Comparison of ENCODE assay signal across 8 cellular contexts in genomic region chr17:15398736-15399331, GRCh38. TPM values are rescaled to one million over a fixed set of nuclear protein-coding genes. Genes with fewer than 3 reads are reported as not detected.
DNase-seq lines count a peak whose midpoint lies in the region; ATAC-seq and TF ChIP-seq lines count a peak whose summit lies in the region.
"Had no signal": no experiment of that assay in that cellular context is flagged by ENCODE, and none has a peak within 500 bp of the region (broad histone marks: within the 10 kb centered on the region; RNA-seq: fewer than 3 reads in every experiment).

No MANE protein-coding gene starts in this region.

- DNase-seq in LHCN-M2 (ENCODE audit: low read depth) = peak; percentile 60
- peak; percentile 61 for DNase-seq in mammary epithelial cell
- peak; percentile 98 for DNase-seq in islet precursor cell
- DNase-seq in superior temporal gyrus (ENCODE audit: extremely low spot score) = peak; percentile 45
- no peak for DNase-seq in activated T-cell treated with anti-CD3 and anti-CD28 coated beads, Interleukin-2, amount 50 U/mL, for 72 hours
- no peak for DNase-seq in Caco-2
- no peak for DNase-seq in stimulated activated naive CD4-positive, alpha-beta T cell (lab: John Stamatoyannopoulos, UW)

- no peaks in the 10 kb centered on the region for H3K79me2 ChIP-seq in mammary epithelial cell (ENCODE audit: insufficient read depth, low read length)

- TF ChIP-seq CTCF in mammary epithelial cell (conservative IDR thresholded peaks at IDR 0.05 in 1 of 2, IDR thresholded peaks at IDR 0.05 in 1 of 2; ENCODE audit: extremely low read depth in 1 of 2, insufficient read depth in 1 of 2, low read depth in 1 of 2, low read length in 2 of 2) (no peak), Caco-2 (IDR thresholded peaks at IDR 0.05; ENCODE audit: insufficient read depth in 1 of 2, low read depth in 1 of 2, low read length in 1 of 2, severe bottlenecking in 1 of 2, unreplicated experiment in 1 of 2) (no peak)

- POLR2A ChIA-PET in Caco-2 (lab: Charles Lee) = no interaction called here

- intact Hi-C loops in mammary epithelial cell (cut with micrococcal nuclease) (no loop called here), Caco-2 (cut with micrococcal nuclease; ENCODE audit: unreplicated experiment) (no loop called here)

- BruUV-seq in mammary epithelial cell (replicated peaks; lab: Mats Ljungman, UMichigan) = no TSS peak
- no TSS peak for BruUV-seq in Caco-2 (replicated peaks; lab: Mats Ljungman, UMichigan)

- CTCF ChIA-PET in mammary epithelial cell (lab: Charles Lee; ENCODE audit: low non-redundant PET) (interaction anchor here (0.6 kb wide), 1 partner anchor 20 kb away, joined by 3 read pairs; no protein-coding TSS in a partner anchor), Caco-2 (lab: Charles Lee) (no interaction called here)

- H3K4me2 ChIP-seq in mammary epithelial cell (ENCODE audit: insufficient read depth, low read depth, low read length) = peak overlapping the region; percentile 28

- no peak overlapping the region for H3K27ac ChIP-seq in mammary epithelial cell (ENCODE audit: insufficient read depth, low read depth, low read length)
- H3K27ac ChIP-seq: epithelial cell of prostate had no signal

- WGBS in mammary epithelial cell (ENCODE audit: low coverage, missing lambda C conversion rate) = 17% methylated on average over 5 of the region's 5 CpGs

- in situ Hi-C loops in mammary epithelial cell (cut with MboI; ENCODE audit: low sequenced_read_pairs in 2 of 2) = no loop called here

- dilution Hi-C loops in mammary epithelial cell (cut with HindIII; ENCODE audit: low sequenced_read_pairs) = no loop called here

- H3K4me1 ChIP-seq in mammary epithelial cell (ENCODE audit: insufficient read depth, low read length) = peaks cover 21% of the 10 kb centered on the region
- no peaks in the 10 kb centered on the region for H3K4me1 ChIP-seq in Caco-2

- H4K20me1 ChIP-seq in mammary epithelial cell (ENCODE audit: insufficient read depth, low read length) = no peaks in the 10 kb centered on the region

- no peaks in the 10 kb centered on the region for H3K9me3 Mint-ChIP-seq in activated T-cell treated with anti-CD3 and anti-CD28 coated beads, Interleukin-2, amount 50 U/mL, for 72 hours
- no peaks in the 10 kb centered on the region for H3K9me3 Mint-ChIP-seq in Caco-2 (ENCODE audit: unreplicated experiment)

- H3K9me3 ChIP-seq in mammary epithelial cell (replicated peaks; ENCODE audit: insufficient read depth, low read length) (no peaks in the 10 kb centered on the region), Caco-2 (no peaks in the 10 kb centered on the region)

- no peaks in the 10 kb centered on the region for H3K36me3 ChIP-seq in mammary epithelial cell (ENCODE audit: insufficient read depth, low read length)
- no peaks in the 10 kb centered on the region for H3K36me3 ChIP-seq in Caco-2 (ENCODE audit: control insufficient read depth, insufficient read depth, low read length)

- H3K27me3 ChIP-seq in mammary epithelial cell (ENCODE audit: insufficient read depth, low read length) = no peaks in the 10 kb centered on the region
- H3K27me3 ChIP-seq in Caco-2 (replicated peaks; ENCODE audit: control insufficient read depth, insufficient read depth, low read length) = no peaks in the 10 kb centered on the region

- H3K27ac Mint-ChIP-seq in activated T-cell treated with anti-CD3 and anti-CD28 coated beads, Interleukin-2, amount 50 U/mL, for 72 hours = no peak overlapping the region
- H3K27ac Mint-ChIP-seq in Caco-2 (ENCODE audit: unreplicated experiment) = no peak overlapping the region

- no peak overlapping the region for H3K4me3 Mint-ChIP-seq in activated T-cell treated with anti-CD3 and anti-CD28 coated beads, Interleukin-2, amount 50 U/mL, for 72 hours
- no peak overlapping the region for H3K4me3 Mint-ChIP-seq in Caco-2 (ENCODE audit: unreplicated experiment)

- peak overlapping the region; percentile 84 for H2AFZ ChIP-seq in mammary epithelial cell (ENCODE audit: low read depth, low read length)

- H3K36me3 Mint-ChIP-seq in activated T-cell treated with anti-CD3 and anti-CD28 coated beads, Interleukin-2, amount 50 U/mL, for 72 hours (ENCODE audit: insufficient read depth in 2 of 2) = no peaks in the 10 kb centered on the region
- H3K36me3 Mint-ChIP-seq in Caco-2 (ENCODE audit: insufficient read depth, unreplicated experiment) = no peaks in the 10 kb centered on the region

- no peak overlapping the region for H3K4me3 ChIP-seq in mammary epithelial cell (replicated peaks in 1 of 3; ENCODE audit: insufficient read depth in 1 of 3, low read depth in 2 of 3, low read length in 3 of 3)
- H3K4me3 ChIP-seq in Caco-2 (ENCODE audit: low read depth, low read length) = no peak overlapping the region

- ATAC-seq in activated T-cell treated with anti-CD3 and anti-CD28 coated beads, Interleukin-2, amount 50 U/mL, for 72 hours (replicated peaks in 1 of 2) = no peak

- peaks cover 22% of the 10 kb centered on the region for H3K27me3 Mint-ChIP-seq in activated T-cell treated with anti-CD3 and anti-CD28 coated beads, Interleukin-2, amount 50 U/mL, for 72 hours (ENCODE audit: low read depth)
- H3K27me3 Mint-ChIP-seq in Caco-2 (ENCODE audit: insufficient read depth, unreplicated experiment) = no peaks in the 10 kb centered on the region

- no peaks in the 10 kb centered on the region for H3K4me1 Mint-ChIP-seq in activated T-cell treated with anti-CD3 and anti-CD28 coated beads, Interleukin-2, amount 50 U/mL, for 72 hours (ENCODE audit: low read depth)
- H3K4me1 Mint-ChIP-seq in Caco-2 (ENCODE audit: low read depth, unreplicated experiment) = no peaks in the 10 kb centered on the region

- H3K9ac ChIP-seq in mammary epithelial cell (ENCODE audit: insufficient read depth, low read length) = no peak overlapping the region

RNA-seq across cellular contexts. Expression of gene TEKT3, which starts 57.4 kb away (rescaled TPM):
- total RNA-seq in LHCN-M2 (2014; rRNA removed) (0.06 TPM in 1 of 2 replicates, not detected in the other), mammary epithelial cell (not detected), Caco-2 (2022) (0.43 TPM in 1 of 2 replicates, not detected in the other)
- 0.39 TPM for polyA plus RNA-seq in LHCN-M2 (2012)
- not detected for polyA plus RNA-seq in mammary epithelial cell
- polyA minus RNA-seq in mammary epithelial cell = not detected
- under 1 TPM in 1 of 2 donors, not detected in 1; 0.50 TPM for total RNA-seq in activated T-cell treated with anti-CD3 and anti-CD28 coated beads, Interleukin-2, amount 50 U/mL, for 72 hours

Comparison
In these comparisons a context has a peak if more than half of its experiments do, and no peak if none do; other contexts are left out.
1. DNase-seq: peak in LHCN-M2 (single experiment), mammary epithelial cell (single experiment), islet precursor cell (single experiment) and superior temporal gyrus (single experiment); none in activated T-cell treated with anti-CD3 and anti-CD28 coated beads, Interleukin-2, amount 50 U/mL, for 72 hours (0 of 2), Caco-2 (0 of 2) and stimulated activated naive CD4-positive, alpha-beta T cell (0 of 6).